In the genomic region with DNA sequence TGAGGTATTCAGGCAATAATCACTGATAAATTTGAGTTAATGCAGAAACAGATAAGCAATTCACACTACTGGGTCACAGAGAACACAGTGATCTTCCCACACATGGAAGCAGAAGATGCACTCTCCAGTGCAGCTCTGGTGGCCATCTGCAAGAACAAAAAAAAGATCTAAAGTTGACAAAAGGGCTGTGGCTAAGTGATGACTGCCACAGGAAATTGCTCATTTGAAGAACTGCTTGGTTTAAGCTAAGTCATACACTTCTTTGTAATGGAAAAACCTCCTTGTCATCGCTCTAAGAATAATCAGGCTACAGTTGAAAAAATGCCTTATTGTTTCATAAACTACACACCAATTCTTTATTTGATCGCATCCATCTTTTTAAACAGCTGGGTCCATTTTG, we compare ENCODE assay signal across 8 cellular contexts.
DNase-seq lines count a peak whose midpoint lies in the region; ATAC-seq and TF ChIP-seq lines count a peak whose summit lies in the region.

No MANE protein-coding gene starts in this region.

- CTCF ChIA-PET in activated CD4-positive, alpha-beta T cell treated with anti-CD3 and anti-CD28 coated beads for 36 hours (lab: Charles Lee): interaction anchor here (0.6 to 1.4 kb wide), 7 partner anchors 9 to 1198 kb away, joined by 3 to 8 read pairs (median 4); partner anchors contain the start of gene ITSN2
- CTCF ChIA-PET in RWPE1 (lab: Yijun Ruan, JAX): no interaction called here

- TF ChIP-seq POLR2A in spleen (IDR thresholded peaks at IDR 0.05): no peak

- no peaks in the 10 kb centered on the region for H3K9me3 Mint-ChIP-seq in activated CD4-positive, alpha-beta T cell treated with anti-CD3 and anti-CD28 coated beads for 36 hours (ENCODE audit: low read depth)

- H3K4me1 ChIP-seq in spleen: peaks cover 11 to 25% (median 18%) of the 10 kb centered on the region in 6 donors

- H3K27me3 Mint-ChIP-seq in activated CD4-positive, alpha-beta T cell treated with anti-CD3 and anti-CD28 coated beads for 36 hours: no peaks in the 10 kb centered on the region

- DNase-seq in activated CD4-positive, alpha-beta T cell treated with anti-CD3 and anti-CD28 coated beads for 36 hours: peak; percentile 67
- no peak for DNase-seq in activated CD4-positive, alpha-beta T cell treated with anti-CD3 and anti-CD28 coated beads, Interleukin-2, amount 50 U/mL, for 1 hour
- DNase-seq in RWPE1 (ENCODE audit: low spot score) (peak; percentile 18), spleen (no peak), SK-N-DZ (ENCODE audit: low spot score) (no peak), medulla oblongata (ENCODE audit: extremely low spot score) (no peak)
- DNase-seq in central memory CD4-positive, alpha-beta T cell: peak; percentile 2

- H3K4me3 ChIP-seq in spleen: no peak overlapping the region

- peaks cover 60% of the 10 kb centered on the region for H3K4me1 Mint-ChIP-seq in activated CD4-positive, alpha-beta T cell treated with anti-CD3 and anti-CD28 coated beads for 36 hours

- peaks cover 13% of the 10 kb centered on the region for H3K36me3 Mint-ChIP-seq in activated CD4-positive, alpha-beta T cell treated with anti-CD3 and anti-CD28 coated beads for 36 hours (ENCODE audit: low read depth)

- H3K27ac ChIP-seq in RWPE1 (no peak overlapping the region), spleen (peak overlapping the region in 6 of 8 donors; percentile 24 to 70 (median 56))

- TF ChIP-seq CTCF in RWPE1 (conservative IDR thresholded peaks at IDR 0.05; ENCODE audit: low read depth) (no peak), spleen (IDR thresholded peaks at IDR 0.05 in 8 of 11, conservative IDR thresholded peaks at IDR 0.05 in 3 of 11) (peak in 1 of 11 experiments; percentile 7)

- intact Hi-C loops in activated CD4-positive, alpha-beta T cell treated with anti-CD3 and anti-CD28 coated beads for 36 hours (cut with DNase I, micrococcal nuclease): loop anchor here (1.0 to 10.0 kb wide), 12 partner anchors 28 to 513 kb away; partner anchors contain the start of gene EFR3B (in 1 of the 2)
- intact Hi-C loops in spleen (cut with DNase I; ENCODE audit: low total_unique reads): no loop called here

- ATAC-seq in activated CD4-positive, alpha-beta T cell treated with anti-CD3 and anti-CD28 coated beads for 36 hours: peak; percentile 88
- peak; percentile 56 for ATAC-seq in HG02970 (IDR thresholded peaks at IDR 0.05; ENCODE audit: low FRiP score, unreplicated experiment)

- POLR2A ChIA-PET in activated CD4-positive, alpha-beta T cell treated with anti-CD3 and anti-CD28 coated beads for 36 hours (lab: Charles Lee): interaction anchor here (0.6 to 1.0 kb wide), 3 partner anchors 107 to 250 kb away, joined by 3 read pairs; no protein-coding TSS in a partner anchor
- POLR2A ChIA-PET in RWPE1 (lab: Yijun Ruan, JAX; ENCODE audit: low non-redundant PET): no interaction called here

- H3K27ac Mint-ChIP-seq in activated CD4-positive, alpha-beta T cell treated with anti-CD3 and anti-CD28 coated beads for 36 hours: peak overlapping the region; percentile 74

- no peaks in the 10 kb centered on the region for H3K27me3 ChIP-seq in spleen (replicated peaks in 1 of 7)

- H3K4me3 Mint-ChIP-seq in activated CD4-positive, alpha-beta T cell treated with anti-CD3 and anti-CD28 coated beads for 36 hours: no peak overlapping the region

- H3K9me3 ChIP-seq in spleen: no peaks in the 10 kb centered on the region

- no peaks in the 10 kb centered on the region for H3K36me3 ChIP-seq in spleen

- WGBS in spleen, 5 donors: 17 to 32% (median 27%) methylated on average over 2 of the region's 2 CpGs

Comparison
In these comparisons a context has a peak if more than half of its experiments do, and no peak if none do; other contexts are left out.
1. DNase-seq: peak in activated CD4-positive, alpha-beta T cell treated with anti-CD3 and anti-CD28 coated beads for 36 hours (single experiment), RWPE1 (single experiment) and central memory CD4-positive, alpha-beta T cell (single experiment); none in activated CD4-positive, alpha-beta T cell treated with anti-CD3 and anti-CD28 coated beads, Interleukin-2, amount 50 U/mL, for 1 hour (single experiment), spleen (single experiment), SK-N-DZ (single experiment) and medulla oblongata (single experiment).